ENCODE assay signal across 8 cellular contexts in genomic region chr4:54228064-54228527, GRCh38. TPM values are rescaled to one million over a fixed set of nuclear protein-coding genes. Genes with fewer than 3 reads are reported as not detected.
A peak's percentile ranks its signal among the peaks of the same experiment; 100 is the strongest.
DNase-seq lines count a peak whose midpoint lies in the region; ATAC-seq and TF ChIP-seq lines count a peak whose summit lies in the region.

No MANE protein-coding gene starts in this region.

- WGBS in psoas muscle, 3 donors, result 4% methylated on average over 29 of the region's 29 CpGs

- no peak overlapping the region for H3K27ac Mint-ChIP-seq in CD4-positive, alpha-beta T cell

- peak; percentile 74 for ATAC-seq in GM18868 (IDR thresholded peaks at IDR 0.05; ENCODE audit: unreplicated experiment)
- ATAC-seq in psoas muscle, result peak; percentile 54 to 69 (median 60)
- ATAC-seq in CD4-positive, alpha-beta T cell (ENCODE audit: poor library complexity), result no peak

- CTCF ChIA-PET in CD4-positive, alpha-beta T cell (lab: Charles Lee), result no interaction called here

- intact Hi-C loops in psoas muscle (cut with DNase I), result loop anchor here (5.0 to 10.0 kb wide), 2 partner anchors 321 to 733 kb away; no protein-coding TSS in a partner anchor
- intact Hi-C loops in CD4-positive, alpha-beta T cell (cut with DNase I, micrococcal nuclease), result no loop called here

- H3K27ac ChIP-seq in right atrium auricular region (peak overlapping the region; percentile 46 to 75), psoas muscle (no peak overlapping the region)
- H3K27ac ChIP-seq in CD4-positive, alpha-beta T cell (ENCODE audit: low read depth, low read length), result no peak overlapping the region

- H3K4me1 ChIP-seq in adipocyte (ENCODE audit: control insufficient read depth, insufficient read depth, low read length), result peaks cover 32% of the 10 kb centered on the region
- H3K4me1 ChIP-seq in right atrium auricular region, result peaks cover 0 to 65% of the 10 kb centered on the region in 2 donors
- H3K4me1 ChIP-seq in psoas muscle, result peaks cover 35% of the 10 kb centered on the region

- H3K4me3 ChIP-seq in adipocyte (ENCODE audit: low read length) (peak overlapping the region; percentile 87), right atrium auricular region (peak overlapping the region; percentile 52 to 64), psoas muscle (peak overlapping the region; percentile 58)

- DNase-seq in Ammon's horn (ENCODE audit: low spot score) (peak; percentile 63), NCI-H526 (lab: John Stamatoyannopoulos, UW) (peak; percentile 72 to 90), adipocyte (ENCODE audit: low read depth) (peak; percentile 95), right atrium auricular region (ENCODE audit: low spot score) (peak; percentile 76), psoas muscle (peak; percentile 79 to 86)
- DNase-seq in CD4-positive, alpha-beta T cell, result no peak
- no peak for DNase-seq in activated effector memory CD4-positive, alpha-beta T cell treated with anti-CD3 and anti-CD28 coated beads, Interleukin-2, amount 50 U/mL, for 16 hours

- H3K36me3 ChIP-seq in adipocyte (ENCODE audit: control insufficient read depth, insufficient read depth, low read length, severe bottlenecking), result peaks cover 10% of the 10 kb centered on the region
- no peaks in the 10 kb centered on the region for H3K36me3 ChIP-seq in right atrium auricular region
- H3K36me3 ChIP-seq in psoas muscle (ENCODE audit: insufficient read depth in 1 of 2, low read depth in 1 of 2), result no peaks in the 10 kb centered on the region

- peaks cover 30% of the 10 kb centered on the region for H3K4me1 Mint-ChIP-seq in CD4-positive, alpha-beta T cell (ENCODE audit: low read depth)

- peak; percentile 69 to 90 for TF ChIP-seq CTCF in right atrium auricular region (IDR thresholded peaks at IDR 0.05)
- peak; percentile 48 for TF ChIP-seq CTCF in psoas muscle (IDR thresholded peaks at IDR 0.05)
- TF ChIP-seq CTCF in CD4-positive, alpha-beta T cell (IDR thresholded peaks at IDR 0.05), result no peak

- H3K36me3 Mint-ChIP-seq in CD4-positive, alpha-beta T cell (ENCODE audit: low read depth), result no peaks in the 10 kb centered on the region

- H3K9me3 ChIP-seq in adipocyte (ENCODE audit: control insufficient read depth, low read length) (no peaks in the 10 kb centered on the region), right atrium auricular region (no peaks in the 10 kb centered on the region), psoas muscle (no peaks in the 10 kb centered on the region)
- no peaks in the 10 kb centered on the region for H3K9me3 ChIP-seq in CD4-positive, alpha-beta T cell (ENCODE audit: control insufficient read depth, low read length)

- H3K9me3 Mint-ChIP-seq in CD4-positive, alpha-beta T cell, result no peaks in the 10 kb centered on the region

- peaks cover 89% of the 10 kb centered on the region for H3K27me3 Mint-ChIP-seq in CD4-positive, alpha-beta T cell

- H3K27me3 ChIP-seq in adipocyte (replicated peaks; ENCODE audit: control insufficient read depth, insufficient read depth, low read length), result no peaks in the 10 kb centered on the region
- H3K27me3 ChIP-seq in right atrium auricular region, result peaks cover 17 to 40% of the 10 kb centered on the region in 2 donors
- peaks cover 0 to 95% (median 48%) of the 10 kb centered on the region in 3 donors for H3K27me3 ChIP-seq in psoas muscle (ENCODE audit: insufficient read depth in 3 of 3, low read length in 2 of 3)
- H3K27me3 ChIP-seq in CD4-positive, alpha-beta T cell (ENCODE audit: control insufficient read depth, insufficient read depth, low read length), result peaks cover 90% of the 10 kb centered on the region

- POLR2A ChIA-PET in CD4-positive, alpha-beta T cell (lab: Charles Lee), result no interaction called here

- H3K9ac ChIP-seq in adipocyte (ENCODE audit: low read length), result peak overlapping the region; percentile 99

- no peak overlapping the region for H3K4me3 Mint-ChIP-seq in CD4-positive, alpha-beta T cell

RNA-seq across cellular contexts. Expression of gene PDGFRA, which starts 1.0 kb away (rescaled TPM):
- total RNA-seq in right atrium auricular region, result 10 to 100 TPM; 25.3 to 42.8 TPM
- 10 to 100 TPM; 12.9 to 32.6 (median 19.2) TPM for total RNA-seq in psoas muscle
- 1 to 10 TPM; 3.1 to 5.1 (median 3.6) TPM for polyA plus RNA-seq in psoas muscle
- total RNA-seq in CD4-positive, alpha-beta T cell, result not detected

Comparison
In these comparisons a context has a peak if more than half of its experiments do, and no peak if none do; other contexts are left out.
1. DNase-seq: peak in Ammon's horn (single experiment), NCI-H526 (2 of 2), adipocyte (single experiment), right atrium auricular region (single experiment) and psoas muscle (2 of 2); none in CD4-positive, alpha-beta T cell (0 of 10) and activated effector memory CD4-positive, alpha-beta T cell treated with anti-CD3 and anti-CD28 coated beads, Interleukin-2, amount 50 U/mL, for 16 hours (single experiment).
2. H3K27ac ChIP-seq: peak in right atrium auricular region (2 of 2); none in psoas muscle (single experiment) and CD4-positive, alpha-beta T cell (single experiment).
3. RNA of gene PDGFRA, which starts 1.0 kb away (total RNA-seq): 25.3 to 42.8 TPM in right atrium auricular region and 12.9 to 32.6 TPM in psoas muscle; not detected in CD4-positive, alpha-beta T cell; every median in the first group is over 10 times any median in the second.
4. intact Hi-C loops: an anchor here in psoas muscle (5.0 to 10.0 kb wide); none called in CD4-positive, alpha-beta T cell.
5. Peak in every context shown above with its lines, with median percentiles within 50 percentile points of each other: H3K4me3 ChIP-seq.